In the genomic region with DNA sequence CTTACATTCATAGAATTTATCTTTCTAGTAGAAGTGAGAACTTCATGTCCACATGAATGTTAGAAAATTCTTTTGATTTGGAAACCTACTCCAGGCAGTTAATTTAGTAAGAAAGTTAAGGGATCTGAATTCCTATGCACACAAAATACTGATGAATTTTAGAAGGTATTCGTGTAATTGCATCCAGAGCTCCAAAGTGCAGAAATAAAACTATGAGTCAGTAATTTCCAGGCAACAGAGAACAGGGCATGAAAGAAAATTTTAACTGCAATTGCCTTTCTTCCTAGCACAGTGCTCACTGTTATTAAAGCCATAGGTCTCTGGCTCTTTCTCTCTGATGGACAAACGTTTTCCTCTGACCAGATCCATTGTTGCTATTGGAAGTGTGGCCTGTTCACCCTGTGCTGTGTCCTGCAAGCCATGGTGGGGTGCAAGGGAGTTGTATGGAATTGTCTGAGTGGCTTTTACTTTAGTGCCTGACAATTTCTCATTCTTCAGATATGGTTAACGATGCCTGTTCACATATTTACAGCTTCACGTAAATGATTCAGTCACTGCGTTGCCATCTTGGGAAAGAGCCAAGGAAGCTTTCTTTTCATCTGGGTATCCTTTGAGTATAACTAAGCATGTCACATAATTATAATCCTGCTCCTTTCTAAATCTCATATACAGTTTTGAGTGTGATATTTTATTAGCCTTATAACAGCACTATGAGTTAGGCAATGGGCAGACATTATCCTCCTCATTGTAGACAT, we compare ENCODE assay signal across 26 cellular contexts.
A peak's percentile ranks its signal among the peaks of the same experiment; 100 is the strongest.
DNase-seq lines count a peak whose midpoint lies in the region; ATAC-seq and TF ChIP-seq lines count a peak whose summit lies in the region.
"Had no signal": no experiment of that assay in that cellular context is flagged by ENCODE, and none has a peak within 500 bp of the region (broad histone marks: within the 10 kb centered on the region; RNA-seq: fewer than 3 reads in every experiment).

No MANE protein-coding gene starts in this region.

- TF ChIP-seq CTCF in fibroblast of lung (conservative IDR thresholded peaks at IDR 0.05 in 1 of 2, IDR thresholded peaks at IDR 0.05 in 1 of 2; ENCODE audit: low read depth in 1 of 2, low read length in 2 of 2) (no peak), uterus (IDR thresholded peaks at IDR 0.05) (no peak), right lobe of liver (IDR thresholded peaks at IDR 0.05) (no peak)

- H3K4me2 ChIP-seq in fibroblast of lung (ENCODE audit: extremely low read depth, insufficient read depth, low read length) = no peak overlapping the region
- H3K4me2 ChIP-seq: BLaER1 had no signal

- ATAC-seq in right lobe of liver = no peak
- ATAC-seq: activated naive CD4-positive, alpha-beta T cell treated with anti-CD3 and anti-CD28 coated beads, Interleukin-2, amount 50 U/mL, for 72 hours; activated T-helper 17 cell treated with anti-CD3 and anti-CD28 coated beads, Interleukin-2, amount 50 U/mL, for 72 hours; HepG2; left lobe of liver; naive thymus-derived CD4-positive, alpha-beta T cell; Right ventricle myocardium inferior; stimulated activated naive CD8-positive, alpha-beta T cell treated with anti-CD3 and anti-CD28 coated beads, Interleukin-15, Interleukin-2, amounts not matched to agents 100 U/mL and 50 U/mL, for 24 hours had no signal

- H3K4me3 ChIP-seq in fibroblast of lung (replicated peaks in 1 of 4; ENCODE audit: control extremely low read depth in 1 of 4, insufficient read depth in 1 of 4, low read depth in 3 of 4, low read length in 4 of 4) (no peak overlapping the region), uterus (no peak overlapping the region), right lobe of liver (no peak overlapping the region)
- H3K4me3 ChIP-seq: ascending aorta, BLaER1, HAP-1, right atrium auricular region had no signal

- H3K36me3 ChIP-seq in fibroblast of lung (ENCODE audit: control insufficient read depth, insufficient read depth, low read length) (no peaks in the 10 kb centered on the region), uterus (no peaks in the 10 kb centered on the region), right lobe of liver (no peaks in the 10 kb centered on the region)
- H3K36me3 ChIP-seq: ascending aorta, BLaER1, HAP-1, right atrium auricular region had no signal

- H3K79me2 ChIP-seq in fibroblast of lung (ENCODE audit: control insufficient read depth, insufficient read depth, low read length) = no peaks in the 10 kb centered on the region

- H3K9ac ChIP-seq in fibroblast of lung (ENCODE audit: insufficient read depth, low read length) = no peak overlapping the region
- H3K9ac ChIP-seq: BLaER1 had no signal

- DNase-seq in EL (peak; percentile 44), UCSD-AML1 (lab: John Stamatoyannopoulos, UW; ENCODE audit: unreplicated experiment) (peak; percentile 1), fibroblast of lung (ENCODE audit: low read depth in 2 of 2) (peak; percentile 24 to 58), uterus (no peak), mucosa of gallbladder (ENCODE audit: low spot score) (no peak), substantia nigra (lab: John Stamatoyannopoulos, UW) (no peak), right lobe of liver (no peak)
- DNase-seq: activated B cell treated with CpG ODN at 0.5 μM for 24 hours; activated CD8-positive, alpha-beta memory T cell treated with anti-CD3 and anti-CD28 coated beads, Interleukin-2, amount 50 U/mL, for 48 hours; cerebellar nuclear complex; COR-L47; naive thymus-derived CD4-positive, alpha-beta T cell; NCI-H1092; NCI-H2029 treated with DMSO at 0.1 percent for 48 hours; OCI-M1; stimulated activated naive CD8-positive, alpha-beta T cell treated with anti-CD3 and anti-CD28 coated beads, Interleukin-15, Interleukin-2, amounts not matched to agents 100 U/mL and 50 U/mL, for 24 hours; T-helper 9 cell had no signal

- H2AFZ ChIP-seq in fibroblast of lung (ENCODE audit: low read length) = no peak overlapping the region

- H3K4me1 ChIP-seq in fibroblast of lung (ENCODE audit: control insufficient read depth, extremely low read depth, insufficient read depth, low read length) = no peaks in the 10 kb centered on the region
- no peaks in the 10 kb centered on the region for H3K4me1 ChIP-seq in uterus
- H3K4me1 ChIP-seq in right lobe of liver = no peaks in the 10 kb centered on the region
- H3K4me1 ChIP-seq: ascending aorta, BLaER1 had no signal

- intact Hi-C loops in uterus (cut with DNase I; ENCODE audit: low total_unique reads) = no loop called here
- intact Hi-C loops in right lobe of liver (cut with DNase I) = no loop called here

- H3K27ac ChIP-seq in fibroblast of lung (ENCODE audit: insufficient read depth, low read length) (no peak overlapping the region), uterus (peak overlapping the region; percentile 59 to 72), substantia nigra (ENCODE audit: low read depth, low read length, poor library complexity, severe bottlenecking) (no peak overlapping the region), right lobe of liver (no peak overlapping the region)
- H3K27ac ChIP-seq: ascending aorta, BLaER1, right atrium auricular region had no signal

- H3K9me3 ChIP-seq in fibroblast of lung (ENCODE audit: control insufficient read depth, insufficient read depth, low read depth, low read length) (no peaks in the 10 kb centered on the region), uterus (no peaks in the 10 kb centered on the region), right lobe of liver (no peaks in the 10 kb centered on the region)
- H3K9me3 ChIP-seq: ascending aorta, BLaER1, HAP-1, right atrium auricular region had no signal

- H3K27me3 ChIP-seq in fibroblast of lung (ENCODE audit: control insufficient read depth, insufficient read depth, low read length) (no peaks in the 10 kb centered on the region), uterus (no peaks in the 10 kb centered on the region), right lobe of liver (no peaks in the 10 kb centered on the region)
- H3K27me3 ChIP-seq: ascending aorta, BLaER1, right atrium auricular region had no signal

- WGBS in right lobe of liver (ENCODE audit: insufficient coverage, low coverage, low lambda C conversion rate, missing lambda C conversion rate) = 60% methylated on average over 5 of the region's 5 CpGs

- no peak for TF ChIP-seq POLR2A in uterus (IDR thresholded peaks at IDR 0.05)
- TF ChIP-seq POLR2A in right lobe of liver (IDR thresholded peaks at IDR 0.05) = no peak

- no peaks in the 10 kb centered on the region for H4K20me1 ChIP-seq in fibroblast of lung (ENCODE audit: control insufficient read depth, extremely low read depth, insufficient read depth, low read length)
- H4K20me1 ChIP-seq: BLaER1 had no signal

Comparison
In these comparisons a context has a peak if more than half of its experiments do, and no peak if none do; other contexts are left out.
1. DNase-seq: peak in EL (single experiment), UCSD-AML1 (single experiment) and fibroblast of lung (2 of 2); none in uterus (0 of 2), mucosa of gallbladder (single experiment), substantia nigra (0 of 49) and right lobe of liver (0 of 3).
2. H3K27ac ChIP-seq: peak in uterus (2 of 2); none in fibroblast of lung (single experiment), substantia nigra (single experiment) and right lobe of liver (0 of 3).